ENCODE assay signal across 1 cellular context in genomic region chr16:1350691-1351090, GRCh38.
TF ChIP-seq lines count a peak whose summit lies in the region.

No MANE protein-coding gene starts in this region.

TF ChIP-seq in endothelial cell of umbilical vein, 7 proteins besides CTCF, POLR2A, EP300 and RAD21:
- no peak for TF ChIP-seq FOS (IDR thresholded peaks at IDR 0.05; ENCODE audit: borderline replicate concordance, insufficient read depth, low read length)
- TF ChIP-seq MYC (IDR thresholded peaks at IDR 0.05; ENCODE audit: low read depth, low read length) = no peak
- TF ChIP-seq EZH2 (IDR thresholded peaks at IDR 0.05; ENCODE audit: borderline replicate concordance, low read depth, low read length, severe bottlenecking) = no peak
- no peak for TF ChIP-seq GATA2 (IDR thresholded peaks at IDR 0.05; ENCODE audit: insufficient read depth, insufficient read length, low read depth, low read length)
- no peak for TF ChIP-seq POLR2AphosphoS5 (IDR thresholded peaks at IDR 0.05; ENCODE audit: insufficient read depth, low read depth, low read length)
- TF ChIP-seq, protein P1, sequence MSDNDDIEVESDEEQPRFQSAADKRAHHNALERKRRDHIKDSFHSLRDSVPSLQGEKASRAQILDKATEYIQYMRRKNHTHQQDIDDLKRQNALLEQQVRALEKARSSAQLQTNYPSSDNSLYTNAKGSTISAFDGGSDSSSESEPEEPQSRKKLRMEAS (IDR thresholded peaks at IDR 0.05; ENCODE audit: insufficient read depth, insufficient read length) = no peak
